Comparison of ENCODE assay signal across 2 cellular contexts in the genomic region with DNA sequence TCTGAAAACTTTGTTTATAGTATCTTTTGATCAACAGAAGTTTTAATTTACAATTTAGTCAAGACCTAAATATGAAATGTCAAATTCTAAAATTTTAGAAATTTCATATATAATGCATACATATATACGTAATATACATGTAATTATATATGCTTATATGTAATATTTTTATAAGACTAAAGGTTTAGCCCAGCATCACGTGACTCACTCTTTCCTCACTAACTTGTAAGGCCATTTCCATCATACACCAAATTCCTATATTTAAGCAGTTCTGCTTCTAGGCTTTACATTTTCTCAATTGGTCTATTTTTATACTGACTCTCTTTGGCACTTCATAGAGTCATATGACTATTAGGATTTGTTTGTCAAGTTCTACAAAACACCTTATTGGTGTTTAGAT.
TF ChIP-seq lines count a peak whose summit lies in the region.

No MANE protein-coding gene starts in this region.

TF ChIP-seq in HepG2, 621 proteins besides CTCF, POLR2A, EP300 and RAD21:
- TF ChIP-seq MYC (CRISPR knock-in tag; IDR thresholded peaks at IDR 0.05; ENCODE audit: borderline replicate concordance) = no peak
- TF ChIP-seq, protein P1, sequence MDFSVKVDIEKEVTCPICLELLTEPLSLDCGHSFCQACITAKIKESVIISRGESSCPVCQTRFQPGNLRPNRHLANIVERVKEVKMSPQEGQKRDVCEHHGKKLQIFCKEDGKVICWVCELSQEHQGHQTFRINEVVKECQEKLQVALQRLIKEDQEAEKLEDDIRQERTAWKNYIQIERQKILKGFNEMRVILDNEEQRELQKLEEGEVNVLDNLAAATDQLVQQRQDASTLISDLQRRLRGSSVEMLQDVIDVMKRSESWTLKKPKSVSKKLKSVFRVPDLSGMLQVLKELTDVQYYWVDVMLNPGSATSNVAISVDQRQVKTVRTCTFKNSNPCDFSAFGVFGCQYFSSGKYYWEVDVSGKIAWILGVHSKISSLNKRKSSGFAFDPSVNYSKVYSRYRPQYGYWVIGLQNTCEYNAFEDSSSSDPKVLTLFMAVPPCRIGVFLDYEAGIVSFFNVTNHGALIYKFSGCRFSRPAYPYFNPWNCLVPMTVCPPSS (IDR thresholded peaks at IDR 0.05) = no peak
- no peak for TF ChIP-seq PLRG1 (conservative IDR thresholded peaks at IDR 0.05)
- no peak for TF ChIP-seq NFIC (IDR thresholded peaks at IDR 0.05; ENCODE audit: low read length)
- TF ChIP-seq JUN (CRISPR knock-in tag; IDR thresholded peaks at IDR 0.05) = no peak
- no peak for TF ChIP-seq SP1 (IDR thresholded peaks at IDR 0.05)
- TF ChIP-seq SP1 (CRISPR knock-in tag; IDR thresholded peaks at IDR 0.05) = no peak
- TF ChIP-seq PHF20 (CRISPR knock-in tag; IDR thresholded peaks at IDR 0.05) = no peak
- TF ChIP-seq CAMTA2 (CRISPR knock-in tag; IDR thresholded peaks at IDR 0.05; ENCODE audit: borderline replicate concordance) = no peak
- peak; percentile 55; the same call in 1 of the 2 replicates for TF ChIP-seq RAD51 (IDR thresholded peaks at IDR 0.05; ENCODE audit: borderline replicate concordance)

TF ChIP-seq in H1, 55 proteins besides CTCF, POLR2A, EP300 and RAD21:
- TF ChIP-seq TCF12 (IDR thresholded peaks at IDR 0.05; ENCODE audit: low read depth, low read length) (no peak), JUN (IDR thresholded peaks at IDR 0.05; ENCODE audit: low read depth, low read length) (no peak), CREB1 (IDR thresholded peaks at IDR 0.05) (no peak), TAF1 (IDR thresholded peaks at IDR 0.05; ENCODE audit: low read depth, low read length) (no peak), SUZ12 (IDR thresholded peaks at IDR 0.05; ENCODE audit: low read length) (no peak)
- TF ChIP-seq, protein P2, sequence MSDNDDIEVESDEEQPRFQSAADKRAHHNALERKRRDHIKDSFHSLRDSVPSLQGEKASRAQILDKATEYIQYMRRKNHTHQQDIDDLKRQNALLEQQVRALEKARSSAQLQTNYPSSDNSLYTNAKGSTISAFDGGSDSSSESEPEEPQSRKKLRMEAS (IDR thresholded peaks at IDR 0.05) = no peak
TF ChIP-seq in H1: peak in this region for 0.
